Comparison of ENCODE assay signal across 8 cellular contexts in genomic region chr7:94087664-94088352, GRCh38.
DNase-seq lines count a peak whose midpoint lies in the region; ATAC-seq and TF ChIP-seq lines count a peak whose summit lies in the region.

No MANE protein-coding gene starts in this region.

- 12 to 40% methylated on average over 2 to 6 of the region's 6 CpGs for WGBS in transverse colon (ENCODE audit: low coverage in 1 of 2), 2 donors

- TF ChIP-seq POLR2A in transverse colon (IDR thresholded peaks at IDR 0.05): no peak

- no peak overlapping the region for H3K27ac Mint-ChIP-seq in activated CD4-positive, alpha-beta memory T cell treated with anti-CD3 and anti-CD28 coated beads, Interleukin-2, amount 10 ng/mL, durations not matched to agents 7 days and 5 days
- H3K27ac Mint-ChIP-seq in nephron progenitor cell: no peak overlapping the region

- intact Hi-C loops in transverse colon (cut with DNase I; ENCODE audit: low total_unique reads): no loop called here

- no peaks in the 10 kb centered on the region for H3K9me3 ChIP-seq in transverse colon

- H3K4me3 Mint-ChIP-seq in activated CD4-positive, alpha-beta memory T cell treated with anti-CD3 and anti-CD28 coated beads, Interleukin-2, amount 10 ng/mL, durations not matched to agents 7 days and 5 days: peak overlapping the region; percentile 35
- H3K4me3 Mint-ChIP-seq in nephron progenitor cell: no peak overlapping the region

- peak; percentile 91 for TF ChIP-seq CTCF in fibroblast of mammary gland (conservative IDR thresholded peaks at IDR 0.05; ENCODE audit: control insufficient read depth, insufficient read depth, low read depth, low read length)
- TF ChIP-seq CTCF in nephron progenitor cell (IDR thresholded peaks at IDR 0.05): peak; percentile 80
- TF ChIP-seq CTCF in transverse colon (IDR thresholded peaks at IDR 0.05): peak; percentile 63 to 71 (median 68)

- peaks cover 48% of the 10 kb centered on the region for H3K27me3 Mint-ChIP-seq in activated CD4-positive, alpha-beta memory T cell treated with anti-CD3 and anti-CD28 coated beads, Interleukin-2, amount 10 ng/mL, durations not matched to agents 7 days and 5 days
- H3K27me3 Mint-ChIP-seq in nephron progenitor cell (ENCODE audit: low read depth, poor library complexity): peaks cover 27% of the 10 kb centered on the region

- H3K36me3 ChIP-seq in transverse colon: no peaks in the 10 kb centered on the region

- H3K36me3 Mint-ChIP-seq in activated CD4-positive, alpha-beta memory T cell treated with anti-CD3 and anti-CD28 coated beads, Interleukin-2, amount 10 ng/mL, durations not matched to agents 7 days and 5 days (ENCODE audit: low read depth): no peaks in the 10 kb centered on the region
- no peaks in the 10 kb centered on the region for H3K36me3 Mint-ChIP-seq in nephron progenitor cell (ENCODE audit: low read depth)

- TF ChIP-seq EP300 in transverse colon (IDR thresholded peaks at IDR 0.05; ENCODE audit: low read depth): no peak

- no peaks in the 10 kb centered on the region for H3K27me3 ChIP-seq in transverse colon

- H3K4me1 ChIP-seq in transverse colon: peaks cover 0 to 9% (median 5%) of the 10 kb centered on the region in 4 donors

- no peaks in the 10 kb centered on the region for H3K9me3 Mint-ChIP-seq in activated CD4-positive, alpha-beta memory T cell treated with anti-CD3 and anti-CD28 coated beads, Interleukin-2, amount 10 ng/mL, durations not matched to agents 7 days and 5 days
- no peaks in the 10 kb centered on the region for H3K9me3 Mint-ChIP-seq in nephron progenitor cell

- CTCF ChIA-PET in activated CD4-positive, alpha-beta memory T cell treated with anti-CD3 and anti-CD28 coated beads, Interleukin-2, amount 10 ng/mL, durations not matched to agents 7 days and 5 days (lab: Charles Lee): interaction anchor here (1.2 to 3.9 kb wide), 7 partner anchors 10 to 842 kb away, joined by 3 to 11 read pairs (median 5); no protein-coding TSS in a partner anchor

- H3K27ac ChIP-seq in transverse colon: no peak overlapping the region

- POLR2A ChIA-PET in activated CD4-positive, alpha-beta memory T cell treated with anti-CD3 and anti-CD28 coated beads, Interleukin-2, amount 10 ng/mL, durations not matched to agents 7 days and 5 days (lab: Charles Lee): no interaction called here

- DNase-seq in DMS114 treated with DMSO at 0.1 percent for 48 hours (lab: John Stamatoyannopoulos, UW; ENCODE audit: unreplicated experiment) (peak; percentile 17), NCI-H526 (lab: John Stamatoyannopoulos, UW) (peak; percentile 55 to 86), fibroblast of mammary gland (ENCODE audit: low read depth) (peak; percentile 86), nephron progenitor cell (peak; percentile 38), transverse colon (peak; percentile 33)
- peak; percentile 59 for DNase-seq in activated CD4-positive, alpha-beta memory T cell treated with anti-CD3 and anti-CD28 coated beads, Interleukin-2, amount 10 ng/mL, durations not matched to agents 7 days and 5 days

- ATAC-seq in GM19438 (IDR thresholded peaks at IDR 0.05; ENCODE audit: low read depth, unreplicated experiment): peak; percentile 99
- ATAC-seq in HG03457 (IDR thresholded peaks at IDR 0.05; ENCODE audit: unreplicated experiment): peak; percentile 97

- H3K4me1 Mint-ChIP-seq in activated CD4-positive, alpha-beta memory T cell treated with anti-CD3 and anti-CD28 coated beads, Interleukin-2, amount 10 ng/mL, durations not matched to agents 7 days and 5 days: peaks cover 4% of the 10 kb centered on the region
- H3K4me1 Mint-ChIP-seq in nephron progenitor cell: peaks cover 14% of the 10 kb centered on the region

- in situ Hi-C loops in transverse colon (cut with MboI; ENCODE audit: low pct_ligation_motif_present in 1 of 4, low pct_unique_long_range_greater_than_20kb in 1 of 4, low sequenced_read_pairs in 3 of 4): loop anchor here in 2 of 4 donors (10.0 to 25.0 kb wide), 2 partner anchors 183 to 201 kb away; partner anchors contain the start of genes GNGT1 (in 1 of the 2) and TFPI2 (in 1 of the 2)

- H3K4me3 ChIP-seq in fibroblast of mammary gland (ENCODE audit: control insufficient read depth, low read depth, low read length) (peak overlapping the region; percentile 28), transverse colon (peak overlapping the region in 1 of 4 donors; percentile 36)

Comparison
In these comparisons a context has a peak if more than half of its experiments do, and no peak if none do; other contexts are left out.
1. DNase-seq: peak in every context shown above with its lines; median percentile 86 in fibroblast of mammary gland; 70 in NCI-H526; 59 in activated CD4-positive, alpha-beta memory T cell treated with anti-CD3 and anti-CD28 coated beads, Interleukin-2, amount 10 ng/mL, durations not matched to agents 7 days and 5 days; 38 in nephron progenitor cell; 33 in transverse colon; 17 in DMS114 treated with DMSO at 0.1 percent for 48 hours.